17 cellular contexts compared by ENCODE assay signal in genomic region chr12:77888611-77889010, GRCh38. TPM values are rescaled to one million over a fixed set of nuclear protein-coding genes. Genes with fewer than 3 reads are reported as not detected.
DNase-seq lines count a peak whose midpoint lies in the region; ATAC-seq, FAIRE-seq and TF ChIP-seq lines count a peak whose summit lies in the region.
"Had no signal": no experiment of that assay in that cellular context is flagged by ENCODE, and none has a peak within 500 bp of the region (broad histone marks: within the 10 kb centered on the region; RNA-seq: fewer than 3 reads in every experiment).

No MANE protein-coding gene starts in this region.

- 83% methylated on average over 1 of the region's 1 CpG; no CpG with 5 or more reads in 1 of the 2 experiments for WGBS in endodermal cell (ENCODE audit: insufficient coverage in 1 of 2, insufficient read length in 1 of 2), 2 experiments

- H3K4me1 ChIP-seq in endodermal cell (ENCODE audit: control insufficient read depth, insufficient read depth, low read length) (no peaks in the 10 kb centered on the region), kidney (ENCODE audit: control insufficient read depth in 1 of 2, insufficient read depth in 1 of 2, low read depth in 1 of 2, low read length in 2 of 2) (no peaks in the 10 kb centered on the region), vagina (no peaks in the 10 kb centered on the region)
- H3K4me1 ChIP-seq: prostate gland had no signal

- H3K4me1 Mint-ChIP-seq in endodermal cell: no peaks in the 10 kb centered on the region

- H3K27ac ChIP-seq in endodermal cell (ENCODE audit: low read depth, low read length) (no peak overlapping the region), kidney (ENCODE audit: low read depth in 2 of 2, low read length in 2 of 2) (no peak overlapping the region), vagina (no peak overlapping the region)
- H3K27ac ChIP-seq: coronary artery, KMS-11, prostate gland had no signal

- intact Hi-C loops in kidney (cut with DNase I): no loop called here
- intact Hi-C loops in vagina (cut with DNase I): no loop called here

- no peaks in the 10 kb centered on the region for H3K27me3 Mint-ChIP-seq in endodermal cell (ENCODE audit: insufficient read depth)
- H3K27me3 Mint-ChIP-seq: activated CD4-positive, alpha-beta memory T cell treated with anti-CD3 and anti-CD28 coated beads for 36 hours had no signal

- H3K9ac ChIP-seq in endodermal cell (ENCODE audit: extremely low read depth, low read length, poor library complexity, severe bottlenecking): no peak overlapping the region
- no peak overlapping the region for H3K9ac ChIP-seq in kidney (ENCODE audit: low read length in 2 of 2)
- H3K9ac ChIP-seq: KMS-11 had no signal

- no peak overlapping the region for H3K27ac Mint-ChIP-seq in endodermal cell
- H3K27ac Mint-ChIP-seq: activated CD4-positive, alpha-beta memory T cell treated with anti-CD3 and anti-CD28 coated beads for 36 hours; T-helper 1 cell treated with Interleukin-12 subunit alpha and Interleukin-12 subunit beta and Interleukin-4 antibody, amounts not matched to agents 30 μg/mL and 1 μg/mL, for 36 hours had no signal

- no peaks in the 10 kb centered on the region for H3K9me3 ChIP-seq in endodermal cell (ENCODE audit: control insufficient read depth, low read length)
- H3K9me3 ChIP-seq in kidney (ENCODE audit: control insufficient read depth in 1 of 2, low read length in 2 of 2): no peaks in the 10 kb centered on the region
- H3K9me3 ChIP-seq in vagina: no peaks in the 10 kb centered on the region
- H3K9me3 ChIP-seq: prostate gland had no signal

- H3K27me3 ChIP-seq in endodermal cell (ENCODE audit: control insufficient read depth, insufficient read depth, low read length, poor library complexity, severe bottlenecking) (no peaks in the 10 kb centered on the region), vagina (no peaks in the 10 kb centered on the region)

- no peak for ATAC-seq in HG03135 (IDR thresholded peaks at IDR 0.05; ENCODE audit: unreplicated experiment)

- no peak for TF ChIP-seq POLR2A in vagina (IDR thresholded peaks at IDR 0.05)

- H3K36me3 Mint-ChIP-seq in endodermal cell (ENCODE audit: low read depth): no peaks in the 10 kb centered on the region
- H3K36me3 Mint-ChIP-seq: activated CD4-positive, alpha-beta memory T cell treated with anti-CD3 and anti-CD28 coated beads for 36 hours had no signal

- peak; percentile 29 for DNase-seq in H4 (ENCODE audit: low spot score)
- peak; percentile 80 for DNase-seq in SW480 (ENCODE audit: low spot score)
- peak; percentile 82 for DNase-seq in fibroblast of pulmonary artery (ENCODE audit: low read depth)
- peak; percentile 74 for DNase-seq in skeletal muscle cell (ENCODE audit: low read depth)
- DNase-seq in endodermal cell: no peak
- DNase-seq in kidney: no peak
- DNase-seq in vagina (ENCODE audit: extremely low spot score in 2 of 2): no peak
- DNase-seq: activated CD4-positive, alpha-beta memory T cell treated with anti-CD3 and anti-CD28 coated beads for 36 hours; activated effector memory CD4-positive, alpha-beta T cell treated with anti-CD3 and anti-CD28 coated beads, Interleukin-2, amount 50 U/mL, for 16 hours; H7; hypothalamus; midbrain had no signal

- no peaks in the 10 kb centered on the region for H3K9me3 Mint-ChIP-seq in endodermal cell
- H3K9me3 Mint-ChIP-seq: T-helper 1 cell treated with Interleukin-12 subunit alpha and Interleukin-12 subunit beta and Interleukin-4 antibody, amounts not matched to agents 30 μg/mL and 1 μg/mL, for 36 hours had no signal

- TF ChIP-seq CTCF in fibroblast of pulmonary artery (IDR thresholded peaks at IDR 0.05; ENCODE audit: low read length, missing control alignments): no peak
- no peak for TF ChIP-seq CTCF in endodermal cell (conservative IDR thresholded peaks at IDR 0.05)
- TF ChIP-seq CTCF in kidney (IDR thresholded peaks at IDR 0.05; ENCODE audit: borderline replicate concordance, extremely low read depth, insufficient read depth): no peak
- TF ChIP-seq CTCF in vagina (IDR thresholded peaks at IDR 0.05): no peak

- no peak overlapping the region for H3K4me3 Mint-ChIP-seq in endodermal cell
- H3K4me3 Mint-ChIP-seq: activated CD4-positive, alpha-beta memory T cell treated with anti-CD3 and anti-CD28 coated beads for 36 hours; T-helper 1 cell treated with Interleukin-12 subunit alpha and Interleukin-12 subunit beta and Interleukin-4 antibody, amounts not matched to agents 30 μg/mL and 1 μg/mL, for 36 hours had no signal

- FAIRE-seq in kidney (lab: Jason Lieb, UNC): no peak

- H3K4me3 ChIP-seq in fibroblast of pulmonary artery (replicated peaks; ENCODE audit: low read depth, low read length): no peak overlapping the region
- no peak overlapping the region for H3K4me3 ChIP-seq in skeletal muscle cell (ENCODE audit: low read depth, low read length)
- no peak overlapping the region for H3K4me3 ChIP-seq in endodermal cell (ENCODE audit: low read length)
- no peak overlapping the region for H3K4me3 ChIP-seq in kidney (ENCODE audit: low read length in 2 of 2)
- H3K4me3 ChIP-seq in vagina: no peak overlapping the region
- H3K4me3 ChIP-seq: coronary artery, prostate gland had no signal

- H3K36me3 ChIP-seq in endodermal cell (ENCODE audit: control insufficient read depth, insufficient read depth, low read length): no peaks in the 10 kb centered on the region
- no peaks in the 10 kb centered on the region for H3K36me3 ChIP-seq in kidney (ENCODE audit: control insufficient read depth in 1 of 2, insufficient read depth in 2 of 2, low read length in 2 of 2)
- H3K36me3 ChIP-seq in vagina: no peaks in the 10 kb centered on the region
- H3K36me3 ChIP-seq: prostate gland had no signal

RNA-seq across cellular contexts. Expression of gene NAV3, which starts 57.9 kb away (rescaled TPM):
- total RNA-seq in H4 (2014; rRNA removed; shearing (Covaris generic)): 3.6 and 9.6 TPM in 2 replicates
- total RNA-seq in endodermal cell (1 to 10 TPM in 1 of 2 donors, under 1 TPM in 1; 0.20 to 1.9 TPM), kidney (4.5 TPM), vagina (16.2 TPM)
- 12.1 TPM for polyA plus RNA-seq in endodermal cell (2013, experiment 1 of 2)
- 14.5 TPM for polyA plus RNA-seq in endodermal cell (2013, experiment 2 of 2)
- 0.34 TPM for polyA plus RNA-seq in kidney (ENCODE audit: insufficient read depth, low read depth, low replicate concordance)
- total RNA-seq: activated CD4-positive, alpha-beta memory T cell treated with anti-CD3 and anti-CD28 coated beads for 36 hours had no signal

Comparison
In these comparisons a context has a peak if more than half of its experiments do, and no peak if none do; other contexts are left out.
1. DNase-seq: peak in H4 (single experiment), SW480 (single experiment), fibroblast of pulmonary artery (single experiment) and skeletal muscle cell (single experiment); none in endodermal cell (single experiment), kidney (single experiment) and vagina (0 of 2).